ENCODE assay signal across 21 cellular contexts in the genomic region with DNA sequence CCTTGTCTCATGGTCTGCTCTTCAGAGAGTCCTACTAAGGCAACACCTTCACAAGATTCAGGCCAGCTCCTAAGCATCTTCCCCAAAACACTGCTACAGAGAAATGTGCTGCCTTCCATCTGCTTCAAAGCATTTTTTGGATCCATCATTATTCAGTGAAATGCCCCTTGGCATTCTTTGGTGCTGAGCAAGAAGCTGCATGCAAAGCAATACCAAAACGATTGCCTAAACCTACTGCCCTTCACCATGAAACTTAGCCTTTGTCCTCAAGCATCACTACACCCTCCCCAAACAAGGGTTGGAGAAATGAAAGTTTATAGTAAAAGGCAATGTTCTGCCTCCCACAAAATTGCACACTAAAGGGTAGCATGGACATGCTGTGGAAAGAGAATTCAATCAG.
"Had no signal": no experiment of that assay in that cellular context is flagged by ENCODE, and none has a peak within 500 bp of the region (broad histone marks: within the 10 kb centered on the region; RNA-seq: fewer than 3 reads in every experiment).

No MANE protein-coding gene starts in this region.

- H2AFZ ChIP-seq: neural progenitor cell had no signal

- H3K9me3 ChIP-seq: esophagus squamous epithelium, gastrocnemius medialis, right lobe of liver, suprapubic skin had no signal

- H3K4me1 ChIP-seq: esophagus squamous epithelium, gastrocnemius medialis, right lobe of liver, stomach, suprapubic skin had no signal

- H3K4me3 ChIP-seq: coronary artery, esophagus squamous epithelium, gastrocnemius medialis, left ventricle myocardium inferior, neural progenitor cell, right lobe of liver, smooth muscle cell, stomach, suprapubic skin, tibial nerve had no signal

- H3K36me3 ChIP-seq: esophagus squamous epithelium, gastrocnemius medialis, left ventricle myocardium inferior, neural progenitor cell, right lobe of liver, stomach, suprapubic skin, tibial nerve had no signal

- DNase-seq: activated CD8-positive, alpha-beta memory T cell treated with anti-CD3 and anti-CD28 coated beads, Interleukin-2, amount 50 U/mL, for 4 hours; activated T-cell treated with anti-CD3 and anti-CD28 coated beads, Interleukin-2, amount 50 U/mL, for 24 hours; cerebellar nuclear complex; endodermal cell; esophagus squamous epithelium; gastrocnemius medialis; hippocampal formation; kidney glomerular epithelial cell; left ventricle myocardium inferior; naive thymus-derived CD8-positive, alpha-beta T cell; posterior cingulate gyrus; right lobe of liver; stimulated activated CD4-positive, alpha-beta T cell treated with anti-CD3 and anti-CD28 coated beads, Interleukin-15, amount 100 ng/mL, for 24 hours; stomach had no signal

- H3K27ac ChIP-seq: coronary artery, esophagus squamous epithelium, gastrocnemius medialis, left ventricle myocardium inferior, neural progenitor cell, right lobe of liver, stomach, suprapubic skin, tibial nerve had no signal

- H3K4me2 ChIP-seq: neural progenitor cell, smooth muscle cell had no signal

- H3K9ac ChIP-seq: neural progenitor cell had no signal

- ATAC-seq: activated T-helper 17 cell treated with anti-CD3 and anti-CD28 coated beads, Interleukin-2, amount 50 U/mL, for 72 hours; gastrocnemius medialis; naive thymus-derived CD8-positive, alpha-beta T cell; right lobe of liver; stimulated activated memory B cell treated with anti-CD40 and anti-IgM and Interleukin-4, amounts not matched to agents 10 μg/mL and 1 μg/mL and 100 μg/mL, for 72 hours had no signal

- H3K27me3 ChIP-seq: gastrocnemius medialis, neural progenitor cell, right lobe of liver, stomach, suprapubic skin, tibial nerve had no signal
